Comparison of ENCODE assay signal across 16 cellular contexts in the genomic region with DNA sequence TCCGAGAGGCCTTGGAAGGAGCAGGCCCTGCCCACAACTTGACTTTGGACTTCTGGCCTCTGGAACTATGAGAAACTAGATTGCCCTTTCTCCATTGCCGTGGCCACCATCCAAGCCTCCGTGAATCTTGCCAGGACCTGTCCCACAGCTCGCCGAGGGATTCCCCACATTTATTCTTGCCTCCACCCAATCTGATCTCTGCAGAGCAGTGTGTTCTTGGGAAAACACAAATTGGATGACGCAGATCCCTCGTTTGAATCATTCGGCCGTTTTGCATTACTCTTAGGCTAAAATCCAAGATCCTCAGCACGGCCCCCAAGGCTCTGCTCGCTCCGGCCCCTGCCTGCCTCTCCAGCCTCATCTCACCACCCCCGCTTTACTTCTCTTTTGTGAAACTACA.
DNase-seq lines count a peak whose midpoint lies in the region; ATAC-seq, FAIRE-seq and TF ChIP-seq lines count a peak whose summit lies in the region.
"Had no signal": no experiment of that assay in that cellular context is flagged by ENCODE, and none has a peak within 500 bp of the region (broad histone marks: within the 10 kb centered on the region; RNA-seq: fewer than 3 reads in every experiment).

No MANE protein-coding gene starts in this region.

- H4K91ac ChIP-seq in mesenchymal stem cell (ENCODE audit: low read length) = no peak overlapping the region

- no peak overlapping the region for H4K8ac ChIP-seq in mesenchymal stem cell (ENCODE audit: low read length)

- H3K9ac ChIP-seq in mesenchymal stem cell (ENCODE audit: low read length) = peak overlapping the region; percentile 88

- FAIRE-seq in GM12892 (lab: Jason Lieb, UNC) = no peak
- FAIRE-seq: RCC 7860 had no signal

- H3K9me3 ChIP-seq in mesenchymal stem cell (ENCODE audit: control insufficient read depth, low read length) (peaks cover 3% of the 10 kb centered on the region), tibial nerve (peaks cover 0 to 14% (median 0%) of the 10 kb centered on the region in 4 donors)
- H3K9me3 ChIP-seq: BE2C, HAP-1 had no signal

- no peak overlapping the region for H2BK12ac ChIP-seq in mesenchymal stem cell (ENCODE audit: low read length in 2 of 2)

- no peak for TF ChIP-seq CTCF in epithelial cell of esophagus (IDR thresholded peaks at IDR 0.05; ENCODE audit: insufficient read depth, low read depth, low read length, missing control alignments)
- TF ChIP-seq CTCF in tibial nerve (IDR thresholded peaks at IDR 0.05) = no peak

- H3K79me1 ChIP-seq in mesenchymal stem cell (replicated peaks; ENCODE audit: low read length, poor library complexity, severe bottlenecking) = no peaks in the 10 kb centered on the region

- H3K4me2 ChIP-seq in mesenchymal stem cell (ENCODE audit: low read length, poor library complexity, severe bottlenecking) = no peak overlapping the region

- no peak overlapping the region for H2AFZ ChIP-seq in mesenchymal stem cell (ENCODE audit: low read depth, low read length)

- H3K18ac ChIP-seq in mesenchymal stem cell (ENCODE audit: low read depth in 1 of 2, low read length in 2 of 2) = no peak overlapping the region

- TF ChIP-seq POLR2A in tibial nerve (IDR thresholded peaks at IDR 0.05) = no peak
- TF ChIP-seq POLR2A in GM12892 (IDR thresholded peaks at IDR 0.05; ENCODE audit: low read depth, low read length) = no peak

- no peak for ATAC-seq in HG02884 (IDR thresholded peaks at IDR 0.05; ENCODE audit: unreplicated experiment)

- no peak overlapping the region for H3K23ac ChIP-seq in mesenchymal stem cell (ENCODE audit: low read length in 2 of 2)

- H2BK120ac ChIP-seq in mesenchymal stem cell (ENCODE audit: low read depth, low read length) = no peak overlapping the region

- H3K4ac ChIP-seq in mesenchymal stem cell (ENCODE audit: low read depth in 1 of 2, low read length in 2 of 2) = no peak overlapping the region

- no peaks in the 10 kb centered on the region for H3K4me1 ChIP-seq in mesenchymal stem cell (ENCODE audit: control insufficient read depth, insufficient read depth, low read depth, low read length)
- no peaks in the 10 kb centered on the region for H3K4me1 ChIP-seq in tibial nerve
- H3K4me1 ChIP-seq: BE2C, HAP-1 had no signal

- H3K4me3 ChIP-seq in epithelial cell of esophagus (ENCODE audit: low read length) (no peak overlapping the region), mesenchymal stem cell (ENCODE audit: insufficient read depth in 1 of 2, low read depth in 1 of 2, low read length in 2 of 2) (peak overlapping the region in 1 of 2 experiments; percentile 58), tibial nerve (no peak overlapping the region)
- H3K4me3 ChIP-seq: HAP-1 had no signal

- H3K27ac ChIP-seq in mesenchymal stem cell (ENCODE audit: low read length, poor library complexity, severe bottlenecking) (no peak overlapping the region), tibial nerve (no peak overlapping the region)

- H3K27me3 ChIP-seq in mesenchymal stem cell (ENCODE audit: control insufficient read depth in 1 of 2, insufficient read depth in 1 of 2, low read length in 2 of 2) (no peaks in the 10 kb centered on the region), tibial nerve (no peaks in the 10 kb centered on the region)
- H3K27me3 ChIP-seq: BE2C had no signal

- no peak overlapping the region for H2BK5ac ChIP-seq in mesenchymal stem cell (ENCODE audit: low read depth, low read length, poor library complexity, severe bottlenecking)

- no peak overlapping the region for H2AK5ac ChIP-seq in mesenchymal stem cell (ENCODE audit: low read length, severe bottlenecking)

- no peak overlapping the region for H2BK15ac ChIP-seq in mesenchymal stem cell (ENCODE audit: low read depth, poor library complexity, severe bottlenecking)

- H3K14ac ChIP-seq in mesenchymal stem cell (ENCODE audit: low read length in 2 of 2) = no peak overlapping the region

- DNase-seq in LoVo (ENCODE audit: low spot score) = peak; percentile 3
- peak; percentile 3 for DNase-seq in epithelial cell of esophagus (ENCODE audit: low read depth)
- DNase-seq in mesenchymal stem cell = no peak
- peak; percentile 40 to 43 for DNase-seq in tibial nerve (ENCODE audit: low spot score in 2 of 2)
- no peak for DNase-seq in GM12892 (ENCODE audit: insufficient read length)
- DNase-seq in putamen (ENCODE audit: low spot score) = no peak
- DNase-seq: BE2C, DMS 273 treated with DMSO at 0.1 percent for 48 hours, Karpas-422, NCI-H1436, NCI-H2081, NCI-H510A treated with DMSO at 0.1 percent for 48 hours, SIG-M5 had no signal

- TF ChIP-seq EP300 in tibial nerve (IDR thresholded peaks at IDR 0.05) = no peak

- WGBS in mesenchymal stem cell = 89% methylated on average over 13 of the region's 13 CpGs
- WGBS in tibial nerve, 2 donors = 78 to 83% methylated on average over 13 of the region's 13 CpGs

- H3K36me3 ChIP-seq in mesenchymal stem cell (ENCODE audit: control insufficient read depth in 1 of 2, insufficient read depth in 2 of 2, low read depth in 1 of 2, low read length in 2 of 2) = no peaks in the 10 kb centered on the region
- H3K36me3 ChIP-seq in tibial nerve = no peaks in the 10 kb centered on the region
- H3K36me3 ChIP-seq: BE2C, HAP-1 had no signal

Comparison
In these comparisons a context has a peak if more than half of its experiments do, and no peak if none do; other contexts are left out.
1. DNase-seq: peak in LoVo (single experiment), epithelial cell of esophagus (single experiment) and tibial nerve (2 of 2); none in mesenchymal stem cell (single experiment), GM12892 (single experiment) and putamen (single experiment).